ENCODE assay signal across 25 cellular contexts in genomic region chr4:39840027-39840426, GRCh38.
"Had no signal": no experiment of that assay in that cellular context is flagged by ENCODE, and none has a peak within 500 bp of the region (broad histone marks: within the 10 kb centered on the region; RNA-seq: fewer than 3 reads in every experiment).

No MANE protein-coding gene starts in this region.

- H3K9me3 Mint-ChIP-seq: immature natural killer cell, mesothelial cell of epicardium, naive B cell had no signal

- H3K27ac Mint-ChIP-seq: immature natural killer cell, mesothelial cell of epicardium, naive B cell had no signal

- H3K4me2 ChIP-seq: hepatocyte had no signal

- H3K27me3 ChIP-seq: colonic mucosa, dorsolateral prefrontal cortex, esophagus muscularis mucosa, foreskin keratinocyte, gastroesophageal sphincter, heart left ventricle, hepatocyte, left lung had no signal

- DNase-seq: colonic mucosa; dermis blood vessel endothelial cell; dorsolateral prefrontal cortex; effector CD4-positive, alpha-beta T cell; effector memory CD4-positive, alpha-beta T cell; foreskin keratinocyte; heart left ventricle; hypothalamus; immature natural killer cell; islet precursor cell; kidney; kidney glomerular epithelial cell; left colon; left lung; left ventricle myocardium superior; lower lobe of right lung; mesendoderm; mucosa of descending colon; naive B cell had no signal

- H3K4me1 ChIP-seq: colonic mucosa, esophagus muscularis mucosa, foreskin keratinocyte, gastroesophageal sphincter, heart left ventricle, left lung, lower lobe of right lung had no signal

- H3K27me3 Mint-ChIP-seq: naive B cell had no signal

- H3K4me3 Mint-ChIP-seq: immature natural killer cell, mesothelial cell of epicardium, naive B cell had no signal

- H3K4me3 ChIP-seq: colonic mucosa, dorsolateral prefrontal cortex, esophagus muscularis mucosa, gastroesophageal sphincter, heart left ventricle, hepatocyte, left lung, lower lobe of right lung, mucosa of descending colon had no signal

- FAIRE-seq: endothelial cell of umbilical vein, frontal cortex, kidney had no signal

- H2AFZ ChIP-seq: hepatocyte had no signal

- H3K4me1 Mint-ChIP-seq: immature natural killer cell, mesothelial cell of epicardium, naive B cell had no signal

- ATAC-seq: foreskin keratinocyte, gastroesophageal sphincter, heart left ventricle, left colon, left lung, left ventricle myocardium superior, lower lobe of right lung, mucosa of descending colon had no signal

- H3K9me3 ChIP-seq: colonic mucosa, esophagus muscularis mucosa, gastroesophageal sphincter, heart left ventricle, left lung, lower lobe of right lung, mucosa of descending colon had no signal

- H3K27ac ChIP-seq: colonic mucosa, dorsolateral prefrontal cortex, esophagus muscularis mucosa, foreskin keratinocyte, gastroesophageal sphincter, heart left ventricle, hepatocyte, left lung, lower lobe of right lung had no signal
